In genomic region chr7:45886931-45887667, GRCh38 we compare ENCODE assay signal across 27 cellular contexts. TPM values are rescaled to one million over a fixed set of nuclear protein-coding genes. Genes with fewer than 3 reads are reported as not detected.
"Had no signal": no experiment of that assay in that cellular context is flagged by ENCODE, and none has a peak within 500 bp of the region (broad histone marks: within the 10 kb centered on the region; RNA-seq: fewer than 3 reads in every experiment).

No MANE protein-coding gene starts in this region.

- H3K27me3 ChIP-seq: ascending aorta had no signal

- DNase-seq: activated CD4-positive, alpha-beta memory T cell treated with anti-CD3 and anti-CD28 coated beads for 36 hours; activated CD4-positive, alpha-beta T cell treated with anti-CD3 and anti-CD28 coated beads, Interleukin-2, amount 10 ng/mL, durations not matched to agents 7 days and 5 days; activated CD4-positive, CD25-positive, alpha-beta regulatory T cell; activated CD8-positive, alpha-beta memory T cell treated with anti-CD3 and anti-CD28 coated beads for 24 hours; activated effector memory CD4-positive, alpha-beta T cell treated with anti-CD3 and anti-CD28 coated beads, Interleukin-2, amount 50 U/mL, for 16 hours; activated naive CD4-positive, alpha-beta T cell treated with Interleukin-2 at 50 U/mL for 16 hours; activated naive CD8-positive, alpha-beta T cell treated with anti-CD3 and anti-CD28 coated beads, Interleukin-2, amount 50 U/mL, for 24 hours; activated T-cell treated with anti-CD3 and anti-CD28 coated beads, Interleukin-2, amount 50 U/mL, for 4 hours; amniotic stem cell; body of pancreas; KBM-7; NCI-H1105 treated with DMSO at 0.1 percent for 48 hours; NCI-H1436 treated with DMSO at 0.1 percent for 48 hours; NCI-H187; NCI-H2081; NCI-H524; SHP77 treated with DMSO at 0.1 percent for 48 hours; T-cell; T-helper 2 cell; T1000 had no signal

- ATAC-seq: activated naive CD4-positive, alpha-beta T cell treated with anti-CD3 and anti-CD28 coated beads, Interleukin-2, amount 50 U/mL, for 72 hours; activated naive CD8-positive, alpha-beta T cell treated with anti-CD3 and anti-CD28 coated beads, Interleukin-2, amount 50 U/mL, for 24 hours; activated T-cell treated with anti-CD3 and anti-CD28 coated beads, Interleukin-2, amount 50 U/mL, for 4 hours; body of pancreas; T-cell had no signal

- H3K36me3 ChIP-seq: ascending aorta had no signal

- H3K9me3 ChIP-seq: ascending aorta, body of pancreas had no signal

- H3K27ac ChIP-seq: ascending aorta, body of pancreas, SK-N-MC had no signal

- H3K4me3 ChIP-seq: ascending aorta, body of pancreas, SK-N-MC had no signal

- FAIRE-seq: bronchial epithelial cell, TTC549 had no signal

RNA-seq across cellular contexts. Expression of gene IGFBP1, which starts 1.2 kb away (rescaled TPM):
- total RNA-seq: activated CD4-positive, alpha-beta memory T cell treated with anti-CD3 and anti-CD28 coated beads for 36 hours; activated CD4-positive, alpha-beta T cell treated with anti-CD3 and anti-CD28 coated beads, Interleukin-2, amount 10 ng/mL, durations not matched to agents 7 days and 5 days; activated naive CD4-positive, alpha-beta T cell treated with anti-CD3 and anti-CD28 coated beads, Interleukin-2, amount 50 U/mL, for 72 hours; ascending aorta had no signal

RNA-seq across cellular contexts. Expression of gene CCDC201, which starts 14.2 kb away (rescaled TPM):
- total RNA-seq: activated CD4-positive, alpha-beta memory T cell treated with anti-CD3 and anti-CD28 coated beads for 36 hours; activated CD4-positive, alpha-beta T cell treated with anti-CD3 and anti-CD28 coated beads, Interleukin-2, amount 10 ng/mL, durations not matched to agents 7 days and 5 days; activated naive CD4-positive, alpha-beta T cell treated with anti-CD3 and anti-CD28 coated beads, Interleukin-2, amount 50 U/mL, for 72 hours; activated T-cell treated with anti-CD3 and anti-CD28 coated beads, Interleukin-2, amount 50 U/mL, for 4 hours; ascending aorta; body of pancreas; LHCN-M2; M059J; T-cell had no signal
